Comparison of ENCODE assay signal across 8 cellular contexts in the genomic region with DNA sequence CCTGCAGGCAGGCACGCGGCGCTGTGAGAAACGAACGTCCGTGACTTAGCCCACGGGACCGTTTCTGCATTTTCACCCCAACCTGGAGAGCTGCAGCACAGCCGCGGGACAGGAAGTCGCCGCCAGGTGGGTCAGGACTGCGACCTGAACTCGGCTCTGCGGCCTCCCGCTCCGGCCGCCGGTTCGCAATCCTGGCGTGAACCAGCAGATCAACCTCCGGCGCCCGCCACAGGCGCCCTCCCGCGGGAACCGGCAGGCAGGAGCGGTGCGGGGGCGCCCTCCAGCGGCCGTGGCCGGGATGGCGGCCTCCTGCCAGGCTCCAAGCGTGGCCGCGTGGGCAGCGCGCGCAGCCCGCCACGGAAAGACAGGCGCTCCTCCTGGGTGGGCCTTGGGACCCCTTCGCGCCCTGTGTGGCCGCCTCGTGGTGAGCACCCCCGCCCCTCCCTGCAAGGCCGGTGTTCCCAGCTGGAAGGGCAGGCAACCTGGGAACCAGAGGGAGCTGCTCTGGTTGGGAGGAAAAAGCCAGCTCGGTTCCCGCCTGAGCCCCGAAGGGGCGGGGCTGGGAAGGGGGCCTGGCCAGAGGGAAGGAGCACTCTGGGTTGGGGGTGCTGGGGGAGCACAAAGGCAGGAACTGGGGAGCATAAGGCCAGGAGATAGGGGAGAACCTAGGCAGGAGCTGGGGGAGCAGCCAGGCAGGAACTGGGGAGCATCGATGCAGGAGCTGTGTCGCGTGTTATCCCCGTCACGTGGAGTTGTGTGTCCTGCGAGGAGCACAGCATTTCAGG. TPM values are rescaled to one million over a fixed set of nuclear protein-coding genes. Genes with fewer than 3 reads are reported as not detected.
A peak's percentile ranks its signal among the peaks of the same experiment; 100 is the strongest.
DNase-seq lines count a peak whose midpoint lies in the region; ATAC-seq and TF ChIP-seq lines count a peak whose summit lies in the region.

No MANE protein-coding gene starts in this region.

- H3K9me3 Mint-ChIP-seq in CD14-positive monocyte = peaks cover 0 to 9% (median 0%) of the 10 kb centered on the region in 7 donors
- no peaks in the 10 kb centered on the region for H3K9me3 Mint-ChIP-seq in IgD-negative memory B cell
- no peaks in the 10 kb centered on the region for H3K9me3 Mint-ChIP-seq in naive thymus-derived CD4-positive, alpha-beta T cell

- POLR2A ChIA-PET in PC-9 (lab: Charles Lee; ENCODE audit: unreplicated experiment) = interaction anchor here (0.6 to 0.9 kb wide), 5 partner anchors 14 to 156 kb away, joined by 3 to 13 read pairs (median 7); a partner anchor contains a TSS
- POLR2A ChIA-PET in naive thymus-derived CD4-positive, alpha-beta T cell (lab: Charles Lee) = interaction anchor here (0.7 to 3.2 kb wide), 8 partner anchors 23 to 781 kb away, joined by 3 to 39 read pairs (median 4); a partner anchor contains a TSS

- peak; percentile 98 for TF ChIP-seq CTCF in CD14-positive monocyte (IDR thresholded peaks at IDR 0.05)
- peak; percentile 82 for TF ChIP-seq CTCF in PC-9 (conservative IDR thresholded peaks at IDR 0.05)
- TF ChIP-seq CTCF in fibroblast of lung (conservative IDR thresholded peaks at IDR 0.05 in 1 of 2, IDR thresholded peaks at IDR 0.05 in 1 of 2; ENCODE audit: low read depth in 1 of 2, low read length in 2 of 2) = peak; percentile 41 to 75

- H3K4me2 ChIP-seq in PC-9 = peak overlapping the region; percentile 71
- H3K4me2 ChIP-seq in fibroblast of lung (ENCODE audit: extremely low read depth, insufficient read depth, low read length) = no peak overlapping the region

- BruUV-seq in PC-9 (replicated peaks; lab: Mats Ljungman, UMichigan) = no TSS peak

- H3K36me3 Mint-ChIP-seq in CD14-positive monocyte (no peaks in the 10 kb centered on the region), IgD-negative memory B cell (no peaks in the 10 kb centered on the region)
- no peaks in the 10 kb centered on the region for H3K36me3 Mint-ChIP-seq in naive thymus-derived CD4-positive, alpha-beta T cell

- no peak overlapping the region for H3K9ac ChIP-seq in fibroblast of lung (ENCODE audit: insufficient read depth, low read length)

- H3K4me1 ChIP-seq in PC-9 (replicated peaks; ENCODE audit: insufficient read depth) (no peaks in the 10 kb centered on the region), fibroblast of lung (ENCODE audit: control insufficient read depth, extremely low read depth, insufficient read depth, low read length) (peaks cover 3% of the 10 kb centered on the region)
- H3K4me1 ChIP-seq in naive thymus-derived CD4-positive, alpha-beta T cell (ENCODE audit: control insufficient read depth in 2 of 2, insufficient read depth in 2 of 2, low read length in 2 of 2) = peaks cover 6 to 10% of the 10 kb centered on the region in 2 donors

- ATAC-seq in GM19455 (IDR thresholded peaks at IDR 0.05; ENCODE audit: unreplicated experiment) = peak; percentile 55
- ATAC-seq in naive thymus-derived CD4-positive, alpha-beta T cell = peak; percentile 88

- no peak overlapping the region for H3K27ac Mint-ChIP-seq in CD14-positive monocyte
- peak overlapping the region in 2 of 3 donors; percentile 35 to 93 for H3K27ac Mint-ChIP-seq in IgD-negative memory B cell
- H3K27ac Mint-ChIP-seq in naive thymus-derived CD4-positive, alpha-beta T cell = no peak overlapping the region

- H3K4me3 ChIP-seq in PC-9 (peak overlapping the region; percentile 37; the same call in 1 of the 2 replicates), fibroblast of lung (replicated peaks in 1 of 4; ENCODE audit: control extremely low read depth in 1 of 4, insufficient read depth in 1 of 4, low read depth in 3 of 4, low read length in 4 of 4) (peak overlapping the region in 1 of 4 experiments; percentile 46)
- H3K4me3 ChIP-seq in naive thymus-derived CD4-positive, alpha-beta T cell (ENCODE audit: low read length) = peak overlapping the region; percentile 51

- H3K9me2 ChIP-seq in PC-9 (ENCODE audit: insufficient read depth) = no peaks in the 10 kb centered on the region

- H3K27me3 ChIP-seq in PC-9 (ENCODE audit: insufficient read depth, low read depth) = no peaks in the 10 kb centered on the region
- H3K27me3 ChIP-seq in fibroblast of lung (ENCODE audit: control insufficient read depth, insufficient read depth, low read length) = no peaks in the 10 kb centered on the region
- H3K27me3 ChIP-seq in naive thymus-derived CD4-positive, alpha-beta T cell (ENCODE audit: control insufficient read depth in 2 of 2, insufficient read depth in 2 of 2, low read length in 2 of 2) = peaks cover 0 to 15% of the 10 kb centered on the region in 2 donors

- no peak overlapping the region for H3K27ac ChIP-seq in PC-9
- H3K27ac ChIP-seq in fibroblast of lung (ENCODE audit: insufficient read depth, low read length) = no peak overlapping the region
- no peak overlapping the region for H3K27ac ChIP-seq in naive thymus-derived CD4-positive, alpha-beta T cell (ENCODE audit: low read depth, low read length)

- intact Hi-C loops in CD14-positive monocyte (cut with micrococcal nuclease) = loop anchor here (1.0 to 10.0 kb wide), 9 partner anchors 52 to 342 kb away; no protein-coding TSS in a partner anchor
- intact Hi-C loops in PC-9 (cut with micrococcal nuclease; ENCODE audit: unreplicated experiment) = loop anchor here (1.0 to 5.0 kb wide), 6 partner anchors 62 to 231 kb away; no protein-coding TSS in a partner anchor
- intact Hi-C loops in naive thymus-derived CD4-positive, alpha-beta T cell (cut with micrococcal nuclease) = loop anchor here (1.0 to 10.0 kb wide), 9 partner anchors 28 to 450 kb away; a partner anchor contains a TSS

- H4K20me1 ChIP-seq in PC-9 (ENCODE audit: insufficient read depth) (no peaks in the 10 kb centered on the region), fibroblast of lung (ENCODE audit: control insufficient read depth, extremely low read depth, insufficient read depth, low read length) (no peaks in the 10 kb centered on the region)

- CTCF ChIA-PET in PC-9 (lab: Charles Lee) = interaction anchor here (0.5 to 1.0 kb wide), 14 partner anchors 11 to 1253 kb away, joined by 3 to 9 read pairs (median 4); a partner anchor contains a TSS
- CTCF ChIA-PET in naive thymus-derived CD4-positive, alpha-beta T cell (lab: Charles Lee) = interaction anchor here (0.7 to 3.0 kb wide), 12 partner anchors 27 to 246 kb away, joined by 3 to 22 read pairs (median 3); a partner anchor contains a TSS

- H3K36me3 ChIP-seq in PC-9 (ENCODE audit: low read depth) (no peaks in the 10 kb centered on the region), fibroblast of lung (ENCODE audit: control insufficient read depth, insufficient read depth, low read length) (no peaks in the 10 kb centered on the region)
- no peaks in the 10 kb centered on the region for H3K36me3 ChIP-seq in naive thymus-derived CD4-positive, alpha-beta T cell (ENCODE audit: control insufficient read depth in 2 of 3, insufficient read depth in 3 of 3, low read length in 3 of 3)

- DNase-seq in CD14-positive monocyte (ENCODE audit: low spot score) (peak; percentile 85), PC-9 (peak in 1 of 2 experiments; percentile 90), fibroblast of lung (ENCODE audit: low read depth in 2 of 2) (peak; percentile 69 to 74)
- DNase-seq in activated T-cell treated with anti-CD3 and anti-CD28 coated beads, Interleukin-2, amount 50 U/mL, for 48 hours = peak; percentile 92 to 95
- DNase-seq in naive thymus-derived CD4-positive, alpha-beta T cell = peak; percentile 76 to 96 (median 88)
- DNase-seq in stimulated activated CD8-positive, alpha-beta memory T cell treated with anti-CD3 and anti-CD28 coated beads, Interleukin-7, amount 100 ng/mL, for 48 hours (ENCODE audit: extremely low read depth in 1 of 2, low read depth in 1 of 2) = peak; percentile 76 to 78

- H3K27me3 Mint-ChIP-seq in CD14-positive monocyte (ENCODE audit: low read depth in 3 of 3) = peaks cover 18 to 38% (median 24%) of the 10 kb centered on the region in 3 donors
- peaks cover 28% of the 10 kb centered on the region for H3K27me3 Mint-ChIP-seq in IgD-negative memory B cell
- peaks cover 11 to 30% (median 20%) of the 10 kb centered on the region in 5 donors for H3K27me3 Mint-ChIP-seq in naive thymus-derived CD4-positive, alpha-beta T cell

- H3K4me1 Mint-ChIP-seq in CD14-positive monocyte = peaks cover 41% of the 10 kb centered on the region
- H3K4me1 Mint-ChIP-seq in IgD-negative memory B cell = peaks cover 0 to 9% (median 8%) of the 10 kb centered on the region in 3 donors
- peaks cover 5 to 15% (median 13%) of the 10 kb centered on the region in 7 donors for H3K4me1 Mint-ChIP-seq in naive thymus-derived CD4-positive, alpha-beta T cell

- H2AFZ ChIP-seq in PC-9 (peak overlapping the region; percentile 66; the same call in 1 of the 2 replicates), fibroblast of lung (ENCODE audit: low read length) (peak overlapping the region; percentile 64)

- no peaks in the 10 kb centered on the region for H3K9me3 ChIP-seq in PC-9 (ENCODE audit: insufficient read depth, low read depth)
- H3K9me3 ChIP-seq in fibroblast of lung (ENCODE audit: control insufficient read depth, insufficient read depth, low read depth, low read length) = no peaks in the 10 kb centered on the region
- H3K9me3 ChIP-seq in naive thymus-derived CD4-positive, alpha-beta T cell (ENCODE audit: control insufficient read depth in 2 of 3, low read length in 3 of 3) = no peaks in the 10 kb centered on the region

- H3F3A ChIP-seq in PC-9 (ENCODE audit: insufficient read depth, low read depth) = no peaks in the 10 kb centered on the region

- H3K79me2 ChIP-seq in PC-9 (ENCODE audit: low read depth) (no peaks in the 10 kb centered on the region), fibroblast of lung (ENCODE audit: control insufficient read depth, insufficient read depth, low read length) (no peaks in the 10 kb centered on the region)

- H3K4me3 Mint-ChIP-seq in CD14-positive monocyte = peak overlapping the region; percentile 62 to 64
- H3K4me3 Mint-ChIP-seq in IgD-negative memory B cell = peak overlapping the region in 3 of 4 donors; percentile 33 to 78 (median 44)
- peak overlapping the region in 6 of 10 donors; percentile 25 to 74 (median 52) for H3K4me3 Mint-ChIP-seq in naive thymus-derived CD4-positive, alpha-beta T cell

RNA-seq across cellular contexts. Expression of a gene that starts 28.2 kb away (rescaled TPM):
- 1,000 to 10,000 TPM; 1,133 to 1,620 TPM for polyA plus RNA-seq in CD14-positive monocyte
- 1,302 TPM for polyA plus RNA-seq in IgD-negative memory B cell
- 3,629 and 4,502 TPM in 2 replicates for total RNA-seq in PC-9 (2021)
- total RNA-seq in fibroblast of lung = 5,538 and 6,636 TPM in 2 replicates
- polyA plus RNA-seq in fibroblast of lung = 8,446 and 8,888 TPM in 2 replicates
- 6,897 and 7,279 TPM in 2 replicates for polyA plus RNA-seq in fibroblast of lung (2012)
- polyA minus RNA-seq in fibroblast of lung (ENCODE audit: low replicate concordance) = 10,903 and 14,156 TPM in 2 replicates
- total RNA-seq in naive thymus-derived CD4-positive, alpha-beta T cell = 1,000 to 10,000 TPM in 4 of 5 experiments, 100 to 1,000 TPM in 1; 971 to 4,639 (median 1,185) TPM
- 1,000 to 10,000 TPM; 1,098 to 1,433 TPM for polyA plus RNA-seq in naive thymus-derived CD4-positive, alpha-beta T cell

RNA-seq across cellular contexts. Expression of a gene that starts 43.8 kb away (rescaled TPM):
- polyA plus RNA-seq in CD14-positive monocyte (not detected), IgD-negative memory B cell (0.83 TPM), fibroblast of lung (0.07 and 0.35 TPM in 2 replicates)
- total RNA-seq in PC-9 (2021) (4.3 and 11.5 TPM in 2 replicates), fibroblast of lung (1.5 and 2.0 TPM in 2 replicates)
- polyA plus RNA-seq in fibroblast of lung (2012) = 0.21 and 0.73 TPM in 2 replicates
- 0.39 TPM in 1 of 2 replicates, not detected in the other for polyA minus RNA-seq in fibroblast of lung (ENCODE audit: low replicate concordance)
- 1 to 10 TPM in 2 of 5 experiments, under 1 TPM in 3; 0.56 to 1.6 (median 0.70) TPM for total RNA-seq in naive thymus-derived CD4-positive, alpha-beta T cell
- polyA plus RNA-seq in naive thymus-derived CD4-positive, alpha-beta T cell = not detected

Comparison
In these comparisons a context has a peak if more than half of its experiments do, and no peak if none do; other contexts are left out.
1. H3K27ac Mint-ChIP-seq: peak in IgD-negative memory B cell (2 of 3); none in CD14-positive monocyte (0 of 7) and naive thymus-derived CD4-positive, alpha-beta T cell (0 of 9).
2. Peak in every context shown above with its lines, with median percentiles within 50 percentile points of each other: H3K4me3 Mint-ChIP-seq and CTCF ChIP-seq.